In the genomic region with DNA sequence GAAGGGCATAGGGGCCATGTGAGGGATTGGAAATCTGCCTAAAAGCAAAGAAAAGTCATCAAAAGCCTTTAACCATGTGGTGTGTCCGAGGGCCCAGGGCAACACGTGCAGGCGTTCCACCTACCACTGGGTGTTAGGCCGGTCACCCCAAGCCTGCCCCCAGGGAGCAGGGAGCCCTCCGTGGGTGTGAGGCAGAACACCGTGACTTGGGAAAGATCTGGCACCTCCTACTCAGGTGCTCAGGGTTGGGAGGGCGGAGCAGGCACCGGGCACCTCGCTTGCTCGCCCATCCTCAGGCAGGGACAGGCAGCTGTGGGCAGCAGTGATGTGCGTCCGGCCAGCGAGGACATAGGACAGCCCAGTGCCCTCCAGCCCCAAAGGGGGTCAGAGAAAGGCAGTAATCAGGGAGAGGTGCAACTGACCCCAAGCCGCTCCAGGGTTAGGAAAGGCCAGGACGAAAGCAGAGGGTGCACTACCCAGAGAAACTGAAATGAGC, we compare ENCODE assay signal across 2 cellular contexts.
TF ChIP-seq lines count a peak whose summit lies in the region.

No MANE protein-coding gene starts in this region.

TF ChIP-seq in HCT116, 20 proteins besides CTCF, POLR2A, EP300 and RAD21 (continued from another document):
- no peak for TF ChIP-seq EGR1 (IDR thresholded peaks at IDR 0.05; ENCODE audit: low read depth)
- TF ChIP-seq CEBPB (IDR thresholded peaks at IDR 0.05; ENCODE audit: low read depth) = no peak
- no peak for TF ChIP-seq CBX3 (IDR thresholded peaks at IDR 0.05; ENCODE audit: low read depth)
- no peak for TF ChIP-seq EZH2phosphoT487 (IDR thresholded peaks at IDR 0.05; ENCODE audit: borderline replicate concordance)
- TF ChIP-seq ELF1 (IDR thresholded peaks at IDR 0.05; ENCODE audit: borderline replicate concordance, low read depth) = no peak
- no peak for TF ChIP-seq ZFX (IDR thresholded peaks at IDR 0.05)

TF ChIP-seq in GM23338, 12 proteins besides CTCF, POLR2A, EP300 and RAD21:
- TF ChIP-seq, protein P1, sequence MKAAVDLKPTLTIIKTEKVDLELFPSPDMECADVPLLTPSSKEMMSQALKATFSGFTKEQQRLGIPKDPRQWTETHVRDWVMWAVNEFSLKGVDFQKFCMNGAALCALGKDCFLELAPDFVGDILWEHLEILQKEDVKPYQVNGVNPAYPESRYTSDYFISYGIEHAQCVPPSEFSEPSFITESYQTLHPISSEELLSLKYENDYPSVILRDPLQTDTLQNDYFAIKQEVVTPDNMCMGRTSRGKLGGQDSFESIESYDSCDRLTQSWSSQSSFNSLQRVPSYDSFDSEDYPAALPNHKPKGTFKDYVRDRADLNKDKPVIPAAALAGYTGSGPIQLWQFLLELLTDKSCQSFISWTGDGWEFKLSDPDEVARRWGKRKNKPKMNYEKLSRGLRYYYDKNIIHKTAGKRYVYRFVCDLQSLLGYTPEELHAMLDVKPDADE (IDR thresholded peaks at IDR 0.05) = no peak
- no peak for TF ChIP-seq NANOG (IDR thresholded peaks at IDR 0.05; ENCODE audit: borderline replicate concordance)
- TF ChIP-seq POLR2AphosphoS5 (IDR thresholded peaks at IDR 0.05; ENCODE audit: low read depth) = no peak
- no peak for TF ChIP-seq STAT1 (IDR thresholded peaks at IDR 0.05; ENCODE audit: unreplicated experiment)
- TF ChIP-seq EZH2 (IDR thresholded peaks at IDR 0.05; ENCODE audit: low read depth, unreplicated experiment) = no peak
- TF ChIP-seq CREB1 (CRISPR knock-in tag; IDR thresholded peaks at IDR 0.05; ENCODE audit: low read depth) = no peak
- TF ChIP-seq, protein P2, sequence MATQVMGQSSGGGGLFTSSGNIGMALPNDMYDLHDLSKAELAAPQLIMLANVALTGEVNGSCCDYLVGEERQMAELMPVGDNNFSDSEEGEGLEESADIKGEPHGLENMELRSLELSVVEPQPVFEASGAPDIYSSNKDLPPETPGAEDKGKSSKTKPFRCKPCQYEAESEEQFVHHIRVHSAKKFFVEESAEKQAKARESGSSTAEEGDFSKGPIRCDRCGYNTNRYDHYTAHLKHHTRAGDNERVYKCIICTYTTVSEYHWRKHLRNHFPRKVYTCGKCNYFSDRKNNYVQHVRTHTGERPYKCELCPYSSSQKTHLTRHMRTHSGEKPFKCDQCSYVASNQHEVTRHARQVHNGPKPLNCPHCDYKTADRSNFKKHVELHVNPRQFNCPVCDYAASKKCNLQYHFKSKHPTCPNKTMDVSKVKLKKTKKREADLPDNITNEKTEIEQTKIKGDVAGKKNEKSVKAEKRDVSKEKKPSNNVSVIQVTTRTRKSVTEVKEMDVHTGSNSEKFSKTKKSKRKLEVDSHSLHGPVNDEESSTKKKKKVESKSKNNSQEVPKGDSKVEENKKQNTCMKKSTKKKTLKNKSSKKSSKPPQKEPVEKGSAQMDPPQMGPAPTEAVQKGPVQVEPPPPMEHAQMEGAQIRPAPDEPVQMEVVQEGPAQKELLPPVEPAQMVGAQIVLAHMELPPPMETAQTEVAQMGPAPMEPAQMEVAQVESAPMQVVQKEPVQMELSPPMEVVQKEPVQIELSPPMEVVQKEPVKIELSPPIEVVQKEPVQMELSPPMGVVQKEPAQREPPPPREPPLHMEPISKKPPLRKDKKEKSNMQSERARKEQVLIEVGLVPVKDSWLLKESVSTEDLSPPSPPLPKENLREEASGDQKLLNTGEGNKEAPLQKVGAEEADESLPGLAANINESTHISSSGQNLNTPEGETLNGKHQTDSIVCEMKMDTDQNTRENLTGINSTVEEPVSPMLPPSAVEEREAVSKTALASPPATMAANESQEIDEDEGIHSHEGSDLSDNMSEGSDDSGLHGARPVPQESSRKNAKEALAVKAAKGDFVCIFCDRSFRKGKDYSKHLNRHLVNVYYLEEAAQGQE (IDR thresholded peaks at IDR 0.05; ENCODE audit: unreplicated experiment) = no peak
- no peak for TF ChIP-seq ZNF331 (CRISPR knock-in tag; IDR thresholded peaks at IDR 0.05; ENCODE audit: low read depth)
TF ChIP-seq in GM23338: peak in this region for 0.
